ENCODE assay signal across 9 cellular contexts in genomic region chr14:36660736-36661505, GRCh38. TPM values are rescaled to one million over a fixed set of nuclear protein-coding genes. Genes with fewer than 3 reads are reported as not detected.
DNase-seq lines count a peak whose midpoint lies in the region; ATAC-seq, FAIRE-seq and TF ChIP-seq lines count a peak whose summit lies in the region.
"Had no signal": no experiment of that assay in that cellular context is flagged by ENCODE, and none has a peak within 500 bp of the region (broad histone marks: within the 10 kb centered on the region; RNA-seq: fewer than 3 reads in every experiment).

No MANE protein-coding gene starts in this region.

- H3K27me3 Mint-ChIP-seq in progenitor cell of endocrine pancreas, result peaks cover 99% of the 10 kb centered on the region

- H3K9me3 ChIP-seq in colonic mucosa, result no peaks in the 10 kb centered on the region

- no peak for FAIRE-seq in urothelium cell line (lab: Jason Lieb, UNC)

- POLR2A ChIA-PET in GM10248 (lab: Yijun Ruan, JAX), result no interaction called here

- peak overlapping the region; percentile 68 for H3K27ac Mint-ChIP-seq in progenitor cell of endocrine pancreas

- no peaks in the 10 kb centered on the region for H3K36me3 Mint-ChIP-seq in progenitor cell of endocrine pancreas (ENCODE audit: insufficient read depth)

- H3K4me1 ChIP-seq in colonic mucosa (peaks cover 17% of the 10 kb centered on the region), foreskin keratinocyte (no peaks in the 10 kb centered on the region)

- H3K27me3 ChIP-seq in colonic mucosa, result peaks cover 95% of the 10 kb centered on the region
- H3K27me3 ChIP-seq in foreskin keratinocyte, result peaks cover 99% of the 10 kb centered on the region

- H3K36me3 ChIP-seq in colonic mucosa, result no peaks in the 10 kb centered on the region

- intact Hi-C loops in colonic mucosa (cut with DNase I) (no loop called here), head of caudate nucleus (cut with DNase I) (loop anchor here (10.0 kb wide), 1 partner anchor 136 kb away; the partner anchor contains the start of gene NKX2-1)

- no peak overlapping the region for H3K27ac ChIP-seq in colonic mucosa
- no peak overlapping the region for H3K27ac ChIP-seq in foreskin keratinocyte

- H3K4me3 Mint-ChIP-seq in progenitor cell of endocrine pancreas (ENCODE audit: low read depth), result peak overlapping the region; percentile 70

- peak overlapping the region; percentile 35 for H3K4me3 ChIP-seq in colonic mucosa

- no peaks in the 10 kb centered on the region for H3K9me3 Mint-ChIP-seq in progenitor cell of endocrine pancreas (ENCODE audit: low read depth)

- no peak for ATAC-seq in foreskin keratinocyte

- CTCF ChIA-PET in GM10248 (lab: Yijun Ruan, JAX), result no interaction called here

- H3K9ac ChIP-seq in colonic mucosa (ENCODE audit: low read depth in 2 of 2, low read length in 2 of 2), result no peak overlapping the region

- DNase-seq in GM10248 (ENCODE audit: extremely low spot score), result peak; percentile 13
- DNase-seq in NCI-H1436 treated with DMSO at 0.1 percent for 48 hours (lab: John Stamatoyannopoulos, UW), result peak; percentile 69
- DNase-seq in colonic mucosa, result no peak
- no peak for DNase-seq in progenitor cell of endocrine pancreas (ENCODE audit: low spot score, unreplicated experiment)
- DNase-seq in HUDEP-2 (lab: John Stamatoyannopoulos, UW; ENCODE audit: unreplicated experiment in 76 of 76), result no peak
- DNase-seq in head of caudate nucleus, result no peak
- DNase-seq in urothelium cell line (ENCODE audit: low spot score), result no peak
- DNase-seq in foreskin keratinocyte, result no peak

- peaks cover 33% of the 10 kb centered on the region for H3K4me1 Mint-ChIP-seq in progenitor cell of endocrine pancreas (ENCODE audit: low read depth)

- TF ChIP-seq CTCF in GM10248 (IDR thresholded peaks at IDR 0.05; ENCODE audit: control extremely low read depth, extremely low read depth, low read depth, missing control alignments), result no peak
- no peak for TF ChIP-seq CTCF in colonic mucosa (IDR thresholded peaks at IDR 0.05)
- TF ChIP-seq CTCF in progenitor cell of endocrine pancreas (IDR thresholded peaks at IDR 0.05; ENCODE audit: unreplicated experiment), result no peak
- TF ChIP-seq CTCF in foreskin keratinocyte (conservative IDR thresholded peaks at IDR 0.05), result no peak

RNA-seq across cellular contexts. Expression of gene PAX9, which starts 0.7 kb away (rescaled TPM):
- total RNA-seq in colonic mucosa, result under 1 TPM; 0.25 to 0.77 TPM
- total RNA-seq in progenitor cell of endocrine pancreas, result 0.77 and 1.3 TPM in 2 replicates
- 0.03 and 0.18 TPM in 2 replicates for total RNA-seq in foreskin keratinocyte
- polyA plus RNA-seq in foreskin keratinocyte, result 0.02 and 0.07 TPM in 2 replicates
- total RNA-seq: RPMI7951 had no signal

Comparison
In these comparisons a context has a peak if more than half of its experiments do, and no peak if none do; other contexts are left out.
1. DNase-seq: peak in GM10248 (single experiment) and NCI-H1436 treated with DMSO at 0.1 percent for 48 hours (single experiment); none in colonic mucosa (single experiment), progenitor cell of endocrine pancreas (single experiment), HUDEP-2 (0 of 76), head of caudate nucleus (0 of 42), urothelium cell line (single experiment) and foreskin keratinocyte (0 of 2).